17 cellular contexts compared by ENCODE assay signal in the genomic region with DNA sequence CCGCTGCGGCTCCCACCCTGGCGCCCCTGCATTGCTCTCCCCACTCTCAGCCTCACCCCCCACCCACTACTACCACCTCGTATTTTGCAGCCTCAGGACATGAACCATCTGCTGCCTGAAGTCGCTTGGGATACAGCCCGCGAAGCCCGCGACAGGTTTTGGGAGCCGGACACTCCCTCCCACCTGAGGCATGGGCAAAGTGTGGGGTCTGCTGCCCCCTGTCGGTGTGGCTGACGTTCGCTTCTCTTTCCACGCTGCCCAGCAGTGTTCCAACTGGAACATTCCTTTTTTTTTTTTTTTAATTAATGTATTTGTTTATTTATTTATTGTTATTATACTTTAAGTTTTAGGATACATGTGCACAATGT. TPM values are rescaled to one million over a fixed set of nuclear protein-coding genes. Genes with fewer than 3 reads are reported as not detected.
DNase-seq lines count a peak whose midpoint lies in the region; ATAC-seq, FAIRE-seq and TF ChIP-seq lines count a peak whose summit lies in the region.
"Had no signal": no experiment of that assay in that cellular context is flagged by ENCODE, and none has a peak within 500 bp of the region (broad histone marks: within the 10 kb centered on the region; RNA-seq: fewer than 3 reads in every experiment).

No MANE protein-coding gene starts in this region.

- no peaks in the 10 kb centered on the region for H3K36me3 Mint-ChIP-seq in endodermal cell (ENCODE audit: low read depth)
- H3K36me3 Mint-ChIP-seq in type B pancreatic cell, result no peaks in the 10 kb centered on the region

- TF ChIP-seq CTCF in left ventricle myocardium inferior (IDR thresholded peaks at IDR 0.05; ENCODE audit: borderline replicate concordance) (no peak), heart right ventricle (IDR thresholded peaks at IDR 0.05) (peak in 3 of 9 donors; percentile 12 to 21 (median 17)), endodermal cell (conservative IDR thresholded peaks at IDR 0.05) (peak; percentile 79), HepG2 (CRISPR knock-in tag; IDR thresholded peaks at IDR 0.05) (peak; percentile 55), type B pancreatic cell (conservative IDR thresholded peaks at IDR 0.05) (peak; percentile 78)

- H3K4me2 ChIP-seq in HepG2 (ENCODE audit: low read depth, low read length), result peak overlapping the region; percentile 46

- H3K9me3 ChIP-seq in left ventricle myocardium inferior (replicated peaks) (no peaks in the 10 kb centered on the region), heart right ventricle (no peaks in the 10 kb centered on the region), endodermal cell (ENCODE audit: control insufficient read depth, low read length) (no peaks in the 10 kb centered on the region), HepG2 (ENCODE audit: low read length) (no peaks in the 10 kb centered on the region)
- H3K9me3 ChIP-seq: MG63 had no signal

- CTCF ChIA-PET in HepG2 (lab: Yijun Ruan, JAX; ENCODE audit: low intra/inter-chr PET ratio, low total read pairs), result no interaction called here

- no peak for TF ChIP-seq POLR2A in HepG2 (IDR thresholded peaks at IDR 0.05; ENCODE audit: insufficient read depth in 1 of 2, low read depth in 2 of 2, low read length in 2 of 2)

- H3K9ac ChIP-seq in endodermal cell (ENCODE audit: extremely low read depth, low read length, poor library complexity, severe bottlenecking) (no peak overlapping the region), HepG2 (ENCODE audit: insufficient read depth, low read depth, low read length) (no peak overlapping the region)

- H3K27me3 ChIP-seq in left ventricle myocardium inferior (ENCODE audit: low read depth) (peaks cover 24% of the 10 kb centered on the region), heart right ventricle (peaks cover 0 to 14% (median 12%) of the 10 kb centered on the region in 7 donors), endodermal cell (ENCODE audit: control insufficient read depth, insufficient read depth, low read length, poor library complexity, severe bottlenecking) (peaks cover 29% of the 10 kb centered on the region), HepG2 (ENCODE audit: control insufficient read depth in 1 of 2, insufficient read depth in 2 of 2, low read length in 2 of 2) (peaks cover 2 to 8% of the 10 kb centered on the region in 2 experiments; a peak in 1 of 5 replicates)
- H3K27me3 ChIP-seq: MG63 had no signal

- TF ChIP-seq EP300 in HepG2 (IDR thresholded peaks at IDR 0.05; ENCODE audit: low read depth in 2 of 2, low read length in 2 of 2) (no peak), HepG2 (CRISPR knock-in tag; IDR thresholded peaks at IDR 0.05; ENCODE audit: borderline replicate concordance) (no peak)

- H4K20me1 ChIP-seq in HepG2 (ENCODE audit: insufficient read depth, low read length), result no peaks in the 10 kb centered on the region

- no peak overlapping the region for H2AFZ ChIP-seq in HepG2 (ENCODE audit: low read length)

- no peaks in the 10 kb centered on the region for H3K79me2 ChIP-seq in HepG2 (ENCODE audit: insufficient read depth, low read length)

- H3K4me3 Mint-ChIP-seq in endodermal cell (peak overlapping the region; percentile 59), type B pancreatic cell (peak overlapping the region; percentile 84)
- H3K4me3 Mint-ChIP-seq: activated T-cell treated with anti-CD3 and anti-CD28 coated beads, Interleukin-2, amount 50 U/mL, for 72 hours had no signal

- 6 to 7% methylated on average over 14 of the region's 14 CpGs for WGBS in heart right ventricle, 2 donors
- WGBS in endodermal cell (ENCODE audit: insufficient coverage in 1 of 2, insufficient read length in 1 of 2), 2 experiments, result 51 to 52% methylated on average over 6 to 13 of the region's 14 CpGs
- 32% methylated on average over 13 of the region's 14 CpGs for WGBS in HepG2 (ENCODE audit: low lambda C conversion rate)

- no peak for TF ChIP-seq RAD21 in HepG2 (CRISPR knock-in tag; IDR thresholded peaks at IDR 0.05)

- no peaks in the 10 kb centered on the region for H3K36me3 ChIP-seq in left ventricle myocardium inferior
- H3K36me3 ChIP-seq in heart right ventricle, result no peaks in the 10 kb centered on the region
- H3K36me3 ChIP-seq in endodermal cell (ENCODE audit: control insufficient read depth, insufficient read depth, low read length), result no peaks in the 10 kb centered on the region
- no peaks in the 10 kb centered on the region for H3K36me3 ChIP-seq in HepG2 (replicated peaks in 1 of 2; ENCODE audit: control insufficient read depth in 1 of 2, insufficient read depth in 2 of 2, low read length in 2 of 2)
- H3K36me3 ChIP-seq: MG63 had no signal

- no TSS peak for BruUV-seq in HepG2 (replicated peaks; lab: Mats Ljungman, UMichigan)

- ATAC-seq in heart right ventricle (no peak), HepG2 (peak; percentile 88), HG02678 (IDR thresholded peaks at IDR 0.05; ENCODE audit: unreplicated experiment) (no peak)
- ATAC-seq: activated T-cell treated with anti-CD3 and anti-CD28 coated beads, Interleukin-2, amount 50 U/mL, for 72 hours; right cardiac atrium had no signal

- intact Hi-C loops in left ventricle myocardium inferior (cut with micrococcal nuclease) (no loop called here), heart right ventricle (cut with DNase I) (no loop called here), HepG2 (cut with micrococcal nuclease; ENCODE audit: unreplicated experiment) (no loop called here)

- no peak for DNase-seq in left ventricle myocardium inferior
- DNase-seq in heart right ventricle, result no peak
- DNase-seq in endodermal cell, result peak; percentile 81
- no peak for DNase-seq in HepG2 (ENCODE audit: low spot score)
- DNase-seq in type B pancreatic cell (ENCODE audit: extremely low spot score, unreplicated experiment), result peak; percentile 77
- no peak for DNase-seq in amygdala (lab: John Stamatoyannopoulos, UW)
- no peak for DNase-seq in DMS53 treated with DMSO at 0.1 percent for 48 hours (lab: John Stamatoyannopoulos, UW; ENCODE audit: unreplicated experiment)
- DNase-seq: activated CD4-positive, CD25-positive, alpha-beta regulatory T cell; activated T-cell treated with anti-CD3 and anti-CD28 coated beads, Interleukin-2, amount 50 U/mL, for 72 hours; caudate nucleus; MG63; NCI-H510A treated with DMSO at 0.1 percent for 48 hours had no signal

- FAIRE-seq in HepG2 (lab: Jason Lieb, UNC), result no peak

- H3K9me3 Mint-ChIP-seq in endodermal cell, result peaks cover 4% of the 10 kb centered on the region
- no peaks in the 10 kb centered on the region for H3K9me3 Mint-ChIP-seq in type B pancreatic cell

- H3K27me3 Mint-ChIP-seq in endodermal cell (ENCODE audit: insufficient read depth) (peaks cover 48% of the 10 kb centered on the region), type B pancreatic cell (peaks cover 39% of the 10 kb centered on the region)

- no peaks in the 10 kb centered on the region for H3K4me1 Mint-ChIP-seq in endodermal cell
- H3K4me1 Mint-ChIP-seq in type B pancreatic cell (ENCODE audit: unreplicated experiment), result no peaks in the 10 kb centered on the region

- H3K27ac ChIP-seq in left ventricle myocardium inferior (replicated peaks) (no peak overlapping the region), heart right ventricle (no peak overlapping the region), endodermal cell (ENCODE audit: low read depth, low read length) (no peak overlapping the region), HepG2 (ENCODE audit: extremely low read length, insufficient read depth, low read length) (no peak overlapping the region)

- H3K27ac Mint-ChIP-seq in endodermal cell, result no peak overlapping the region
- no peak overlapping the region for H3K27ac Mint-ChIP-seq in type B pancreatic cell
- H3K27ac Mint-ChIP-seq: activated T-cell treated with anti-CD3 and anti-CD28 coated beads, Interleukin-2, amount 50 U/mL, for 72 hours had no signal

- H3K4me1 ChIP-seq in left ventricle myocardium inferior (peaks cover 6% of the 10 kb centered on the region), heart right ventricle (no peaks in the 10 kb centered on the region), endodermal cell (ENCODE audit: control insufficient read depth, insufficient read depth, low read length) (no peaks in the 10 kb centered on the region), HepG2 (ENCODE audit: insufficient read depth, low read length) (no peaks in the 10 kb centered on the region)

- in situ Hi-C loops in HepG2 (cut with HindIII; ENCODE audit: extremely low pct_ligation_motif_present, low pct_unique_long_range_greater_than_20kb), result no loop called here

- POLR2A ChIA-PET in HepG2 (lab: Yijun Ruan, JAX), result no interaction called here

- H3K4me3 ChIP-seq in left ventricle myocardium inferior (peak overlapping the region; percentile 25), heart right ventricle (no peak overlapping the region), endodermal cell (ENCODE audit: low read length) (no peak overlapping the region), HepG2 (replicated peaks in 1 of 3; ENCODE audit: insufficient read depth in 1 of 3, low read depth in 2 of 3, low read length in 3 of 3) (peak overlapping the region in 1 of 3 experiments; percentile 53; a peak in 2 of 6 replicates)
- H3K4me3 ChIP-seq: MG63 had no signal

RNA-seq across cellular contexts. Expression of a gene that starts 15.3 kb away (rescaled TPM):
- total RNA-seq in left ventricle myocardium inferior (not detected), heart right ventricle (not detected), endodermal cell (1 to 10 TPM in 1 of 2 donors, under 1 TPM in 1; 0.46 to 3.6 TPM), HepG2 (2016; rRNA removed; fragmentation: Illumina TruSeq; extraction: Trizol) (not detected in 2 replicates), type B pancreatic cell (ENCODE audit: low replicate concordance) (0.31 and 0.56 TPM in 2 replicates)
- polyA plus RNA-seq in heart right ventricle (not detected), HepG2 (2011; rRNA removed) (0.04 TPM in 1 of 2 replicates, not detected in the other)
- polyA plus RNA-seq in endodermal cell (2013, experiment 1 of 2), result 0.11 TPM
- not detected for polyA plus RNA-seq in endodermal cell (2013, experiment 2 of 2)
- total RNA-seq in HepG2 (2016; cell fraction: cytosol; rRNA removed; fragmentation: Illumina TruSeq; extraction: Trizol; ENCODE audit: low read depth), result not detected in 2 replicates
- 0.06 TPM in 1 of 2 replicates, not detected in the other for total RNA-seq in HepG2 (2016; cell fraction: insoluble cytoplasmic fraction; rRNA removed; fragmentation: Illumina TruSeq; extraction: Trizol)
- total RNA-seq in HepG2 (2016; cell fraction: membrane; rRNA removed; fragmentation: Illumina TruSeq; extraction: Trizol), result not detected in 2 replicates
- not detected in 2 replicates for total RNA-seq in HepG2 (2016; cell fraction: nucleus; rRNA removed; fragmentation: Illumina TruSeq; extraction: Trizol)
- polyA plus RNA-seq in HepG2 (2011; cell fraction: cytosol; rRNA removed), result not detected in 2 replicates
- polyA plus RNA-seq in HepG2 (2011; cell fraction: nucleus; rRNA removed), result 0.14 and 0.28 TPM in 2 replicates
- 0.08 TPM in 1 of 2 replicates, not detected in the other for polyA plus RNA-seq in HepG2 (2012)
- not detected in 2 replicates for polyA plus RNA-seq in HepG2 (2016; cell fraction: cytosol; fragmentation: Illumina TruSeq; extraction: Trizol; ENCODE audit: low read depth)
- not detected in 2 replicates for polyA plus RNA-seq in HepG2 (2016; cell fraction: insoluble cytoplasmic fraction; fragmentation: Illumina TruSeq; extraction: Trizol; ENCODE audit: low read depth)
- not detected in 2 replicates for polyA plus RNA-seq in HepG2 (2016; cell fraction: membrane; fragmentation: Illumina TruSeq; extraction: Trizol; ENCODE audit: low read depth)
- not detected in 2 replicates for polyA plus RNA-seq in HepG2 (2016; cell fraction: nucleus; fragmentation: Illumina TruSeq; extraction: Trizol; ENCODE audit: insufficient read depth, low read depth)
- not detected in 2 replicates for polyA minus RNA-seq in HepG2 (2011; rRNA and poly(A)+ RNA removed; ENCODE audit: low replicate concordance)
- not detected in 2 replicates for polyA minus RNA-seq in HepG2 (2011; cell fraction: cytosol; rRNA and poly(A)+ RNA removed)
- polyA minus RNA-seq in HepG2 (2011; cell fraction: nucleus; rRNA and poly(A)+ RNA removed), result 0.26 and 0.37 TPM in 2 replicates
- total RNA-seq: activated T-cell treated with anti-CD3 and anti-CD28 coated beads, Interleukin-2, amount 50 U/mL, for 72 hours; fibroblast of lung; lung microvascular endothelial cell; right cardiac atrium had no signal
- polyA plus RNA-seq: fibroblast of lung, right cardiac atrium had no signal

RNA-seq across cellular contexts. Expression of a gene that starts 22.7 kb away (rescaled TPM):
- total RNA-seq in left ventricle myocardium inferior (not detected), heart right ventricle (not detected), endodermal cell (not detected), HepG2 (2016; rRNA removed; fragmentation: Illumina TruSeq; extraction: Trizol) (3.9 and 10.7 TPM in 2 replicates), type B pancreatic cell (ENCODE audit: low replicate concordance) (0.46 and 0.59 TPM in 2 replicates)
- polyA plus RNA-seq in heart right ventricle (not detected), HepG2 (2011; rRNA removed) (1.7 and 5.7 TPM in 2 replicates)
- polyA plus RNA-seq in endodermal cell (2013, experiment 1 of 2), result 0.11 TPM
- polyA plus RNA-seq in endodermal cell (2013, experiment 2 of 2), result not detected
- total RNA-seq in HepG2 (2016; cell fraction: cytosol; rRNA removed; fragmentation: Illumina TruSeq; extraction: Trizol; ENCODE audit: low read depth), result 0.51 and 1.9 TPM in 2 replicates
- total RNA-seq in HepG2 (2016; cell fraction: insoluble cytoplasmic fraction; rRNA removed; fragmentation: Illumina TruSeq; extraction: Trizol), result 4.4 and 9.6 TPM in 2 replicates
- 1.3 and 2.2 TPM in 2 replicates for total RNA-seq in HepG2 (2016; cell fraction: membrane; rRNA removed; fragmentation: Illumina TruSeq; extraction: Trizol)
- total RNA-seq in HepG2 (2016; cell fraction: nucleus; rRNA removed; fragmentation: Illumina TruSeq; extraction: Trizol), result 6.5 and 9.4 TPM in 2 replicates
- 0.83 and 2.5 TPM in 2 replicates for polyA plus RNA-seq in HepG2 (2011; cell fraction: cytosol; rRNA removed)
- 1.8 and 4.6 TPM in 2 replicates for polyA plus RNA-seq in HepG2 (2011; cell fraction: nucleus; rRNA removed)
- 28.1 and 198 TPM in 2 replicates for polyA plus RNA-seq in HepG2 (2012)
- 0.25 and 0.66 TPM in 2 replicates for polyA plus RNA-seq in HepG2 (2016; cell fraction: cytosol; fragmentation: Illumina TruSeq; extraction: Trizol; ENCODE audit: low read depth)
- 4.9 TPM in 2 replicates for polyA plus RNA-seq in HepG2 (2016; cell fraction: insoluble cytoplasmic fraction; fragmentation: Illumina TruSeq; extraction: Trizol; ENCODE audit: low read depth)
- 0.73 and 1.2 TPM in 2 replicates for polyA plus RNA-seq in HepG2 (2016; cell fraction: membrane; fragmentation: Illumina TruSeq; extraction: Trizol; ENCODE audit: low read depth)
- polyA plus RNA-seq in HepG2 (2016; cell fraction: nucleus; fragmentation: Illumina TruSeq; extraction: Trizol; ENCODE audit: insufficient read depth, low read depth), result 10.2 and 10.7 TPM in 2 replicates
- 1.7 TPM in 1 of 2 replicates, not detected in the other for polyA minus RNA-seq in HepG2 (2011; rRNA and poly(A)+ RNA removed; ENCODE audit: low replicate concordance)
- polyA minus RNA-seq in HepG2 (2011; cell fraction: cytosol; rRNA and poly(A)+ RNA removed), result 1.8 TPM in 2 replicates
- 1.8 and 6.1 TPM in 2 replicates for polyA minus RNA-seq in HepG2 (2011; cell fraction: nucleus; rRNA and poly(A)+ RNA removed)
- total RNA-seq: fibroblast of lung, lung microvascular endothelial cell, right cardiac atrium, urinary bladder had no signal
- polyA plus RNA-seq: fibroblast of lung, right cardiac atrium had no signal

Comparison
In these comparisons a context has a peak if more than half of its experiments do, and no peak if none do; other contexts are left out.
1. DNase-seq: peak in endodermal cell (single experiment) and type B pancreatic cell (single experiment); none in left ventricle myocardium inferior (single experiment), heart right ventricle (0 of 2), HepG2 (single experiment), amygdala (0 of 56) and DMS53 treated with DMSO at 0.1 percent for 48 hours (single experiment).